Comparison of ENCODE assay signal across 16 cellular contexts in genomic region chr5:44708611-44709010, GRCh38.
A peak's percentile ranks its signal among the peaks of the same experiment; 100 is the strongest.
DNase-seq lines count a peak whose midpoint lies in the region; ATAC-seq and TF ChIP-seq lines count a peak whose summit lies in the region.
"Had no signal": no experiment of that assay in that cellular context is flagged by ENCODE, and none has a peak within 500 bp of the region (broad histone marks: within the 10 kb centered on the region; RNA-seq: fewer than 3 reads in every experiment).

No MANE protein-coding gene starts in this region.

- no peaks in the 10 kb centered on the region for H3K4me1 Mint-ChIP-seq in stimulated activated memory B cell treated with anti-CD40 and anti-IgM and Interleukin-4, amounts not matched to agents 10 μg/mL and 1 μg/mL and 100 μg/mL, for 72 hours
- H3K4me1 Mint-ChIP-seq: B cell, H9 had no signal

- WGBS in mammary epithelial cell (ENCODE audit: low coverage, missing lambda C conversion rate) = 82% methylated on average over 5 of the region's 5 CpGs

- H3K36me3 Mint-ChIP-seq in stimulated activated memory B cell treated with anti-CD40 and anti-IgM and Interleukin-4, amounts not matched to agents 10 μg/mL and 1 μg/mL and 100 μg/mL, for 72 hours = no peaks in the 10 kb centered on the region
- H3K36me3 Mint-ChIP-seq: CD8-positive, alpha-beta T cell had no signal

- intact Hi-C loops in mammary epithelial cell (cut with micrococcal nuclease) = no loop called here
- intact Hi-C loops in breast epithelium (cut with DNase I; ENCODE audit: low total_unique reads) = no loop called here

- H3K36me3 ChIP-seq in mammary epithelial cell (ENCODE audit: insufficient read depth, low read length) (no peaks in the 10 kb centered on the region), breast epithelium (no peaks in the 10 kb centered on the region), MG63 (no peaks in the 10 kb centered on the region), RWPE2 (ENCODE audit: low read depth) (no peaks in the 10 kb centered on the region)
- H3K36me3 ChIP-seq: BLaER1 treated with 17β-estradiol and CSF1 and Interleukin-3, amounts not matched to agents 10 nM and 100 nM had no signal

- H3K9ac ChIP-seq in mammary epithelial cell (ENCODE audit: insufficient read depth, low read length) = no peak overlapping the region
- H3K9ac ChIP-seq: BLaER1 treated with 17β-estradiol and CSF1 and Interleukin-3, amounts not matched to agents 10 nM and 100 nM had no signal

- H3K4me1 ChIP-seq in mammary epithelial cell (ENCODE audit: insufficient read depth, low read length) = no peaks in the 10 kb centered on the region
- H3K4me1 ChIP-seq in breast epithelium = no peaks in the 10 kb centered on the region
- no peaks in the 10 kb centered on the region for H3K4me1 ChIP-seq in RWPE2 (ENCODE audit: insufficient read depth, poor library complexity, severe bottlenecking)
- H3K4me1 ChIP-seq: BLaER1 treated with 17β-estradiol and CSF1 and Interleukin-3, amounts not matched to agents 10 nM and 100 nM had no signal

- no peak overlapping the region for H2AFZ ChIP-seq in mammary epithelial cell (ENCODE audit: low read depth, low read length)

- TF ChIP-seq CTCF in mammary epithelial cell (conservative IDR thresholded peaks at IDR 0.05 in 1 of 2, IDR thresholded peaks at IDR 0.05 in 1 of 2; ENCODE audit: extremely low read depth in 1 of 2, insufficient read depth in 1 of 2, low read depth in 1 of 2, low read length in 2 of 2) (no peak), breast epithelium (IDR thresholded peaks at IDR 0.05) (no peak), RWPE2 (IDR thresholded peaks at IDR 0.05; ENCODE audit: poor library complexity, severe bottlenecking) (no peak)

- no peaks in the 10 kb centered on the region for H3K79me2 ChIP-seq in mammary epithelial cell (ENCODE audit: insufficient read depth, low read length)

- no peaks in the 10 kb centered on the region for H3K27me3 ChIP-seq in mammary epithelial cell (ENCODE audit: insufficient read depth, low read length)
- no peaks in the 10 kb centered on the region for H3K27me3 ChIP-seq in breast epithelium
- no peaks in the 10 kb centered on the region for H3K27me3 ChIP-seq in MG63
- H3K27me3 ChIP-seq in RWPE2 (ENCODE audit: insufficient read depth, poor library complexity, severe bottlenecking) = no peaks in the 10 kb centered on the region
- H3K27me3 ChIP-seq: BLaER1 treated with 17β-estradiol and CSF1 and Interleukin-3, amounts not matched to agents 10 nM and 100 nM had no signal

- no TSS peak for BruUV-seq in mammary epithelial cell (replicated peaks; lab: Mats Ljungman, UMichigan)

- no peak for TF ChIP-seq POLR2A in breast epithelium (IDR thresholded peaks at IDR 0.05)

- H3K27ac Mint-ChIP-seq in stimulated activated memory B cell treated with anti-CD40 and anti-IgM and Interleukin-4, amounts not matched to agents 10 μg/mL and 1 μg/mL and 100 μg/mL, for 72 hours = no peak overlapping the region
- H3K27ac Mint-ChIP-seq: B cell; CD8-positive, alpha-beta T cell; H9 had no signal

- H3K4me3 Mint-ChIP-seq in stimulated activated memory B cell treated with anti-CD40 and anti-IgM and Interleukin-4, amounts not matched to agents 10 μg/mL and 1 μg/mL and 100 μg/mL, for 72 hours = no peak overlapping the region
- H3K4me3 Mint-ChIP-seq: B cell; CD8-positive, alpha-beta T cell; H9 had no signal

- CTCF ChIA-PET in mammary epithelial cell (lab: Charles Lee; ENCODE audit: low non-redundant PET) = no interaction called here

- no peak overlapping the region for H3K4me2 ChIP-seq in mammary epithelial cell (ENCODE audit: insufficient read depth, low read depth, low read length)
- H3K4me2 ChIP-seq: BLaER1 treated with 17β-estradiol and CSF1 and Interleukin-3, amounts not matched to agents 10 nM and 100 nM had no signal

- dilution Hi-C loops in mammary epithelial cell (cut with HindIII; ENCODE audit: low sequenced_read_pairs) = no loop called here

- DNase-seq in mammary epithelial cell (peak; percentile 37), breast epithelium (ENCODE audit: low spot score in 2 of 2) (no peak), MG63 (peak; percentile 61), RWPE2 (ENCODE audit: low spot score) (no peak), myocyte (ENCODE audit: low read depth) (peak; percentile 1), NCI-H526 treated with DMSO at 0.1 percent for 48 hours (lab: John Stamatoyannopoulos, UW) (no peak)
- DNase-seq: 8988T; Calu3; CD8-positive, alpha-beta T cell; DMS79 treated with DMSO at 0.1 percent for 48 hours; GF-D8; H9 had no signal

- H3K27me3 Mint-ChIP-seq in stimulated activated memory B cell treated with anti-CD40 and anti-IgM and Interleukin-4, amounts not matched to agents 10 μg/mL and 1 μg/mL and 100 μg/mL, for 72 hours = no peaks in the 10 kb centered on the region
- H3K27me3 Mint-ChIP-seq: B cell had no signal

- H3K4me3 ChIP-seq in mammary epithelial cell (replicated peaks in 1 of 3; ENCODE audit: insufficient read depth in 1 of 3, low read depth in 2 of 3, low read length in 3 of 3) (no peak overlapping the region), breast epithelium (no peak overlapping the region), MG63 (no peak overlapping the region), RWPE2 (ENCODE audit: severe bottlenecking) (no peak overlapping the region)
- H3K4me3 ChIP-seq: BLaER1 treated with 17β-estradiol and CSF1 and Interleukin-3, amounts not matched to agents 10 nM and 100 nM had no signal

- no peaks in the 10 kb centered on the region for H4K20me1 ChIP-seq in mammary epithelial cell (ENCODE audit: insufficient read depth, low read length)
- H4K20me1 ChIP-seq: BLaER1 treated with 17β-estradiol and CSF1 and Interleukin-3, amounts not matched to agents 10 nM and 100 nM had no signal

- H3K9me3 ChIP-seq in mammary epithelial cell (replicated peaks; ENCODE audit: insufficient read depth, low read length) = no peaks in the 10 kb centered on the region
- no peaks in the 10 kb centered on the region for H3K9me3 ChIP-seq in breast epithelium
- H3K9me3 ChIP-seq in MG63 = no peaks in the 10 kb centered on the region
- H3K9me3 ChIP-seq in RWPE2 (ENCODE audit: severe bottlenecking) = no peaks in the 10 kb centered on the region
- H3K9me3 ChIP-seq: BLaER1 treated with 17β-estradiol and CSF1 and Interleukin-3, amounts not matched to agents 10 nM and 100 nM had no signal

- ATAC-seq in RWPE2 (ENCODE audit: low read depth) (peak; percentile 75), HG03108 (IDR thresholded peaks at IDR 0.05; ENCODE audit: unreplicated experiment) (no peak)
- ATAC-seq in stimulated activated memory B cell treated with anti-CD40 and anti-IgM and Interleukin-4, amounts not matched to agents 10 μg/mL and 1 μg/mL and 100 μg/mL, for 72 hours = no peak
- ATAC-seq: CD8-positive, alpha-beta T cell had no signal

- peaks cover 2% of the 10 kb centered on the region for H3K9me3 Mint-ChIP-seq in stimulated activated memory B cell treated with anti-CD40 and anti-IgM and Interleukin-4, amounts not matched to agents 10 μg/mL and 1 μg/mL and 100 μg/mL, for 72 hours
- H3K9me3 Mint-ChIP-seq: CD8-positive, alpha-beta T cell had no signal

- no peak overlapping the region for H3K27ac ChIP-seq in mammary epithelial cell (ENCODE audit: insufficient read depth, low read depth, low read length)
- H3K27ac ChIP-seq in breast epithelium = no peak overlapping the region
- H3K27ac ChIP-seq in RWPE2 (ENCODE audit: poor library complexity, severe bottlenecking) = no peak overlapping the region
- H3K27ac ChIP-seq: BLaER1 treated with 17β-estradiol and CSF1 and Interleukin-3, amounts not matched to agents 10 nM and 100 nM had no signal

- in situ Hi-C loops in mammary epithelial cell (cut with MboI; ENCODE audit: low sequenced_read_pairs in 2 of 2) = no loop called here

Comparison
In these comparisons a context has a peak if more than half of its experiments do, and no peak if none do; other contexts are left out.
1. DNase-seq: peak in mammary epithelial cell (single experiment), MG63 (single experiment) and myocyte (single experiment); none in breast epithelium (0 of 2), RWPE2 (single experiment) and NCI-H526 treated with DMSO at 0.1 percent for 48 hours (single experiment).